In the genomic region with DNA sequence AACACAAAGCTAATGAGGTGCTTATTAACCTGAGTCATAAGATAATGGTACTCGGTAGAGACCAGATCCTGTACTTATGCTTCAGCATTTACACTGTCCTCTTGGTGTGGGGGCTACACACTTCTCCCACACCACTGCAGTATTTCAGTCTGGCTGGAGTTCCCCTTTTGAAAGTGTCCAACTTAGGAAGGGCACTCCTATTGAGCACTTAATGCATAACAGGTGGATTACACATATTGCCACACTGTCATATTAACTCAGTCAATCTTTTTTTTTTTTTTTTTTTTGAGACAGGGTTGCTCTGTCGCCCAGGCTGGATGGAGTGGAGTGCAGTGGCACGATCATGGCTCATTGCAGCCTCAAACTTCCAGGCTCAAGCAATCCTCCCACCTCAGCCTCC, we compare ENCODE assay signal across 10 cellular contexts. TPM values are rescaled to one million over a fixed set of nuclear protein-coding genes. Genes with fewer than 3 reads are reported as not detected.
DNase-seq lines count a peak whose midpoint lies in the region; ATAC-seq, FAIRE-seq and TF ChIP-seq lines count a peak whose summit lies in the region.
"Had no signal": no experiment of that assay in that cellular context is flagged by ENCODE, and none has a peak within 500 bp of the region (broad histone marks: within the 10 kb centered on the region; RNA-seq: fewer than 3 reads in every experiment).

No MANE protein-coding gene starts in this region.

- H3K9me3 ChIP-seq in A549 (no peaks in the 10 kb centered on the region), OCI-LY3 (ENCODE audit: insufficient read depth, low read length) (no peaks in the 10 kb centered on the region), Peyer's patch (no peaks in the 10 kb centered on the region)

- no peak overlapping the region for H3K9ac ChIP-seq in OCI-LY3 (ENCODE audit: low read length)

- no peak for TF ChIP-seq RAD21 in A549 (conservative IDR thresholded peaks at IDR 0.05 in 1 of 2, IDR thresholded peaks at IDR 0.05 in 1 of 2)

- POLR2A ChIA-PET in A549 (lab: Yijun Ruan, JAX) = interaction anchor here (1.8 to 2.3 kb wide), 2 partner anchors 8 to 99 kb away, joined by 5 to 16 read pairs; partner anchors contain the start of genes MEF2D and NAXE

- H3K4me1 ChIP-seq in A549 (peaks cover 19% of the 10 kb centered on the region), OCI-LY3 (ENCODE audit: low read length) (peaks cover 24% of the 10 kb centered on the region), Peyer's patch (peaks cover 0 to 19% (median 2%) of the 10 kb centered on the region in 4 donors)

- TF ChIP-seq POLR2A in A549 (IDR thresholded peaks at IDR 0.05; ENCODE audit: low read length) = no peak
- TF ChIP-seq POLR2A in Peyer's patch (IDR thresholded peaks at IDR 0.05) = no peak

- TF ChIP-seq CTCF in A549 (IDR thresholded peaks at IDR 0.05) = no peak
- no peak; the same call in 1 of the 2 replicates for TF ChIP-seq CTCF in OCI-LY3 (IDR thresholded peaks at IDR 0.05; ENCODE audit: low read depth, low read length)
- TF ChIP-seq CTCF in Peyer's patch (IDR thresholded peaks at IDR 0.05) = peak in 1 of 6 experiments; percentile 21

- TF ChIP-seq EP300 in A549 (IDR thresholded peaks at IDR 0.05) = no peak

- H3K4me2 ChIP-seq in A549 (peak overlapping the region; percentile 80), OCI-LY3 (ENCODE audit: low read length) (peak overlapping the region; percentile 72)

- no peaks in the 10 kb centered on the region for H3K27me3 ChIP-seq in OCI-LY3 (ENCODE audit: low read depth, low read length)
- H3K27me3 ChIP-seq in Peyer's patch = no peaks in the 10 kb centered on the region

- H4K20me1 ChIP-seq in OCI-LY3 (ENCODE audit: insufficient read depth, low read length) = no peaks in the 10 kb centered on the region

- H3K27ac ChIP-seq in A549 (peak overlapping the region in 1 of 2 experiments; percentile 94; a peak in 3 of 6 replicates), OCI-LY3 (ENCODE audit: low read length) (no peak overlapping the region; the same call in 1 of the 2 replicates), Peyer's patch (no peak overlapping the region)

- CTCF ChIA-PET in A549 (lab: Yijun Ruan, JAX) = interaction anchor here (0.6 to 5.1 kb wide), 17 partner anchors 8 to 311 kb away, joined by 3 to 23 read pairs (median 3); no protein-coding TSS in a partner anchor

- peaks cover 43% of the 10 kb centered on the region for H3K79me2 ChIP-seq in OCI-LY3 (ENCODE audit: low read length)

- WGBS in A549 (ENCODE audit: missing lambda C conversion rate) = 69% methylated on average over 3 of the region's 3 CpGs

- DNase-seq in A549 (ENCODE audit: low read depth in 1 of 2, low spot score in 1 of 2) (peak; percentile 60 to 66), GM18507 (ENCODE audit: extremely low spot score, insufficient read length, low read depth) (no peak), dermis blood vessel endothelial cell (peak; percentile 38), anterior cingulate cortex (lab: John Stamatoyannopoulos, UW) (no peak), Peyer's patch (no peak)
- DNase-seq: NCI-H187 treated with DMSO at 0.1 percent for 48 hours had no signal

- peaks cover 41% of the 10 kb centered on the region for H3K36me3 ChIP-seq in OCI-LY3 (replicated peaks; ENCODE audit: low read depth, low read length)
- H3K36me3 ChIP-seq in Peyer's patch = peaks cover 0 to 30% (median 0%) of the 10 kb centered on the region in 3 donors

- ATAC-seq in A549 (peak; percentile 49 to 69; a peak in 5 of 6 replicates), GM21717 (IDR thresholded peaks at IDR 0.05; ENCODE audit: unreplicated experiment) (no peak), HG02840 (IDR thresholded peaks at IDR 0.05; ENCODE audit: low FRiP score, unreplicated experiment) (no peak)

- no peak overlapping the region for H2AFZ ChIP-seq in OCI-LY3 (ENCODE audit: low read depth, low read length)

- peak overlapping the region; percentile 77 for H3K4me3 ChIP-seq in A549
- peak overlapping the region; percentile 80; the same call in 1 of the 2 replicates for H3K4me3 ChIP-seq in OCI-LY3 (ENCODE audit: low read length)
- H3K4me3 ChIP-seq in Peyer's patch = no peak overlapping the region

- FAIRE-seq in A549 (lab: Jason Lieb, UNC) (no peak), GM18507 (lab: Jason Lieb, UNC) (peak; percentile 62)

TF ChIP-seq in A549, 52 proteins besides CTCF, POLR2A, EP300 and RAD21:
- TF ChIP-seq ZNF302 (CRISPR knock-in tag; IDR thresholded peaks at IDR 0.05) = no peak
- 0 out of 4 replicates have a peak, but pooled peaks of 1 of the 2 experiments have one; percentile 9 for TF ChIP-seq CEBPB (IDR thresholded peaks at IDR 0.05)
- TF ChIP-seq FOSB (CRISPR knock-in tag; IDR thresholded peaks at IDR 0.05) = 0 out of 2 replicates have a peak, but pooled peaks have one; percentile 27

RNA-seq across cellular contexts. Expression of gene GPATCH4, which starts 1.5 kb away (rescaled TPM):
- polyA plus RNA-seq in A549 (2011; rRNA removed) = 68.1 and 76.1 TPM in 2 replicates
- polyA plus RNA-seq in A549 (2012; cell fraction: cytosol; rRNA removed) = 40.7 and 41.4 TPM in 2 replicates
- 23.6 and 28.2 TPM in 2 replicates for polyA plus RNA-seq in A549 (2012; cell fraction: nucleus; rRNA removed)
- 85.2 to 94.7 TPM (median 85.3 TPM) in 3 replicates for polyA plus RNA-seq in A549 (2017; fragmentation: RNase III; extraction: RNeasy Plus Mini Kit Qiagen cat#74134 plus additional on column Dnase treatment)
- 64.1 and 79.6 TPM in 2 replicates for polyA minus RNA-seq in A549 (2011; rRNA and poly(A)+ RNA removed)
- total RNA-seq in dermis blood vessel endothelial cell = 16.7 and 28.2 TPM in 2 replicates
- total RNA-seq in Peyer's patch = 10 to 100 TPM in 2 of 4 donors, 1 to 10 TPM in 2; 6.3 to 38.0 (median 11.3) TPM

RNA-seq across cellular contexts. Expression of gene NAXE, which starts 8.2 kb away (rescaled TPM):
- polyA plus RNA-seq in A549 (2011; rRNA removed) = 81.4 and 109 TPM in 2 replicates
- 179 and 191 TPM in 2 replicates for polyA plus RNA-seq in A549 (2012; cell fraction: cytosol; rRNA removed)
- polyA plus RNA-seq in A549 (2012; cell fraction: nucleus; rRNA removed) = 129 and 136 TPM in 2 replicates
- polyA plus RNA-seq in A549 (2017; fragmentation: RNase III; extraction: RNeasy Plus Mini Kit Qiagen cat#74134 plus additional on column Dnase treatment) = 108 to 119 TPM (median 116 TPM) in 3 replicates
- polyA minus RNA-seq in A549 (2011; rRNA and poly(A)+ RNA removed) = 115 and 124 TPM in 2 replicates
- 77.6 and 95.1 TPM in 2 replicates for total RNA-seq in dermis blood vessel endothelial cell
- 10 to 100 TPM; 38.0 to 96.5 (median 73.1) TPM for total RNA-seq in Peyer's patch

RNA-seq across cellular contexts. Expression of gene HAPLN2, which starts 19.4 kb away (rescaled TPM):
- polyA plus RNA-seq in A549 (2011; rRNA removed) = 0.11 and 0.23 TPM in 2 replicates
- polyA plus RNA-seq in A549 (2012; cell fraction: cytosol; rRNA removed) = 0.08 and 0.09 TPM in 2 replicates
- polyA plus RNA-seq in A549 (2012; cell fraction: nucleus; rRNA removed) = 1.4 and 1.8 TPM in 2 replicates
- 0.10 to 0.16 TPM (median 0.13 TPM) in 3 replicates for polyA plus RNA-seq in A549 (2017; fragmentation: RNase III; extraction: RNeasy Plus Mini Kit Qiagen cat#74134 plus additional on column Dnase treatment)
- polyA minus RNA-seq in A549 (2011; rRNA and poly(A)+ RNA removed) = not detected in 2 replicates
- total RNA-seq in dermis blood vessel endothelial cell = not detected in 2 replicates
- total RNA-seq in Peyer's patch = 1 to 10 TPM in 3 of 4 donors, not detected in 1; 1.9 to 2.2 (median 2.1) TPM

RNA-seq across cellular contexts. Expression of gene TTC24, which starts 20.3 kb away (rescaled TPM):
- polyA plus RNA-seq in A549 (2011; rRNA removed) (not detected in 2 replicates), A549 (2017; fragmentation: RNase III; extraction: RNeasy Plus Mini Kit Qiagen cat#74134 plus additional on column Dnase treatment) (not detected in 3 replicates)
- not detected in 2 replicates for polyA plus RNA-seq in A549 (2012; cell fraction: cytosol; rRNA removed)
- polyA plus RNA-seq in A549 (2012; cell fraction: nucleus; rRNA removed) = not detected in 2 replicates
- polyA minus RNA-seq in A549 (2011; rRNA and poly(A)+ RNA removed) = not detected in 2 replicates
- total RNA-seq in dermis blood vessel endothelial cell (not detected in 2 replicates), Peyer's patch (not detected)
- polyA plus RNA-seq: neural cell had no signal

RNA-seq across cellular contexts. Expression of gene IQGAP3, which starts 27.4 kb away (rescaled TPM):
- polyA plus RNA-seq in A549 (2011; rRNA removed) (15.4 and 15.6 TPM in 2 replicates), A549 (2017; fragmentation: RNase III; extraction: RNeasy Plus Mini Kit Qiagen cat#74134 plus additional on column Dnase treatment) (16.0 to 17.0 TPM (median 17.0 TPM) in 3 replicates)
- polyA plus RNA-seq in A549 (2012; cell fraction: cytosol; rRNA removed) = 14.9 and 16.0 TPM in 2 replicates
- 117 and 126 TPM in 2 replicates for polyA plus RNA-seq in A549 (2012; cell fraction: nucleus; rRNA removed)
- polyA minus RNA-seq in A549 (2011; rRNA and poly(A)+ RNA removed) = 25.3 and 28.1 TPM in 2 replicates
- total RNA-seq in dermis blood vessel endothelial cell (7.3 and 37.9 TPM in 2 replicates), Peyer's patch (10 to 100 TPM in 1 of 4 donors, 1 to 10 TPM in 3; 5.4 to 45.4 (median 8.2) TPM)
- polyA plus RNA-seq: neural cell had no signal

Comparison
In these comparisons a context has a peak if more than half of its experiments do, and no peak if none do; other contexts are left out.
1. ATAC-seq: peak in A549 (2 of 2); none in GM21717 (single experiment) and HG02840 (single experiment).
2. DNase-seq: peak in A549 (2 of 2) and dermis blood vessel endothelial cell (single experiment); none in GM18507 (single experiment), anterior cingulate cortex (0 of 58) and Peyer's patch (0 of 3).
3. H3K4me3 ChIP-seq: peak in A549 (single experiment) and OCI-LY3 (single experiment); none in Peyer's patch (0 of 4).